Comparison of ENCODE assay signal across 12 cellular contexts in the genomic region with DNA sequence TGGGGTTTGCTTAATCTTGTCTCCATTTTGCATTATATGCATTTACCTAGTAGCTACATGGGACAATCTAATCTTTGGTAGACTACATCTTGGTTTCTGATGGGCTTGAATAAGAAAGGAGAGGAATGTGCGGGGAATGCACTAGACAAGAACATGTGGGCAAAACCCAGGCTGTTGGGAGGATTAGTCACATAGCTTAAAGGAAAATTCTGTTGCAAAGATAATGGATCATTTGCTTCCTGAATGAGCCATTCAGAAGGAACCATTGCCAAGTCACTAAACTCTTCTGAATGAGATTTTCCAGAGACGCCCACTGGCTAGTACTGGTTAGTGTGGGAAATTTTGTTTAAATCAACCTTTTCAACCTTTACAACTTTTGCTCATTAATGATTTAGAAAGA.
DNase-seq lines count a peak whose midpoint lies in the region; FAIRE-seq and TF ChIP-seq lines count a peak whose summit lies in the region.
"Had no signal": no experiment of that assay in that cellular context is flagged by ENCODE, and none has a peak within 500 bp of the region (broad histone marks: within the 10 kb centered on the region; RNA-seq: fewer than 3 reads in every experiment).

No MANE protein-coding gene starts in this region.

- H3K4me2 ChIP-seq in astrocyte (ENCODE audit: low read length), result peak overlapping the region; percentile 56

- H3K9me3 ChIP-seq in astrocyte (ENCODE audit: insufficient read depth, low read depth, low read length), result no peaks in the 10 kb centered on the region
- H3K9me3 ChIP-seq: Peyer's patch, upper lobe of right lung had no signal

- peak overlapping the region; percentile 67 for H3K27ac ChIP-seq in astrocyte (ENCODE audit: low read depth, low read length)
- H3K27ac ChIP-seq: upper lobe of right lung had no signal

- no peaks in the 10 kb centered on the region for H3K27me3 Mint-ChIP-seq in astrocyte (ENCODE audit: low read depth, unreplicated experiment)
- H3K27me3 Mint-ChIP-seq in T-helper 2 cell treated with Interferon-gamma antibody and Interleukin-4, amounts not matched to agents 5 μg/mL and 100 μg/mL, for 36 hours (ENCODE audit: low read depth), result peaks cover 18% of the 10 kb centered on the region
- peaks cover 2% of the 10 kb centered on the region for H3K27me3 Mint-ChIP-seq in glutamatergic neuron (ENCODE audit: unreplicated experiment)

- H3K27me3 ChIP-seq in astrocyte (ENCODE audit: insufficient read depth, low read length), result no peaks in the 10 kb centered on the region
- H3K27me3 ChIP-seq: Peyer's patch, upper lobe of right lung had no signal

- peak overlapping the region; percentile 6 for H3K4me3 ChIP-seq in astrocyte (ENCODE audit: insufficient read depth, low read depth, low read length)
- H3K4me3 ChIP-seq: upper lobe of right lung had no signal

- peak; percentile 52 for FAIRE-seq in astrocyte (lab: Jason Lieb, UNC)
- FAIRE-seq: A204.1 had no signal

- H3K27ac Mint-ChIP-seq in astrocyte (ENCODE audit: unreplicated experiment) (peak overlapping the region; percentile 16), glutamatergic neuron (ENCODE audit: unreplicated experiment) (no peak overlapping the region)
- no peak overlapping the region for H3K27ac Mint-ChIP-seq in T-helper 2 cell treated with Interferon-gamma antibody and Interleukin-4, amounts not matched to agents 5 μg/mL and 100 μg/mL, for 36 hours
- H3K27ac Mint-ChIP-seq: activated naive CD8-positive, alpha-beta T cell had no signal

- H3K36me3 Mint-ChIP-seq in astrocyte (ENCODE audit: low read depth, unreplicated experiment) (peaks cover 2% of the 10 kb centered on the region), glutamatergic neuron (ENCODE audit: unreplicated experiment) (no peaks in the 10 kb centered on the region)
- no peaks in the 10 kb centered on the region for H3K36me3 Mint-ChIP-seq in T-helper 2 cell treated with Interferon-gamma antibody and Interleukin-4, amounts not matched to agents 5 μg/mL and 100 μg/mL, for 36 hours (ENCODE audit: low read depth)
- H3K36me3 Mint-ChIP-seq: activated naive CD8-positive, alpha-beta T cell had no signal

- H3K4me1 Mint-ChIP-seq in astrocyte (ENCODE audit: low read depth, unreplicated experiment) (peaks cover 24% of the 10 kb centered on the region), glutamatergic neuron (ENCODE audit: low read depth, unreplicated experiment) (peaks cover 5% of the 10 kb centered on the region)
- H3K4me1 Mint-ChIP-seq in T-helper 2 cell treated with Interferon-gamma antibody and Interleukin-4, amounts not matched to agents 5 μg/mL and 100 μg/mL, for 36 hours (ENCODE audit: low read depth), result no peaks in the 10 kb centered on the region

- H2AFZ ChIP-seq in astrocyte (ENCODE audit: low read depth, low read length), result no peak overlapping the region

- no peaks in the 10 kb centered on the region for H3K36me3 ChIP-seq in astrocyte (ENCODE audit: insufficient read depth, low read length)
- H3K36me3 ChIP-seq: Peyer's patch, upper lobe of right lung had no signal

- H3K4me1 ChIP-seq in astrocyte (ENCODE audit: insufficient read depth, low read length), result peaks cover 33% of the 10 kb centered on the region
- H3K4me1 ChIP-seq: upper lobe of right lung had no signal

- DNase-seq in A172 (ENCODE audit: low spot score), result peak; percentile 85
- DNase-seq in HK-2 (ENCODE audit: unreplicated experiment), result peak; percentile 27
- DNase-seq in astrocyte (ENCODE audit: low read depth), result peak; percentile 97
- peak; percentile 95 for DNase-seq in iris pigment epithelial cell (ENCODE audit: low read depth)
- no peak for DNase-seq in GF-D8 (lab: John Stamatoyannopoulos, UW)
- no peak for DNase-seq in T-helper 2 cell treated with Interferon-gamma antibody and Interleukin-4, amounts not matched to agents 5 μg/mL and 100 μg/mL, for 36 hours (ENCODE audit: low spot score)
- DNase-seq in activated effector memory CD4-positive, alpha-beta T cell treated with Interleukin-2 at 50 U/mL for 16 hours, result no peak
- DNase-seq in glutamatergic neuron, result no peak
- DNase-seq: upper lobe of right lung had no signal

- H3K4me3 Mint-ChIP-seq in astrocyte (ENCODE audit: unreplicated experiment) (peak overlapping the region; percentile 4), glutamatergic neuron (ENCODE audit: unreplicated experiment) (no peak overlapping the region)
- H3K4me3 Mint-ChIP-seq in T-helper 2 cell treated with Interferon-gamma antibody and Interleukin-4, amounts not matched to agents 5 μg/mL and 100 μg/mL, for 36 hours, result no peak overlapping the region
- H3K4me3 Mint-ChIP-seq: activated naive CD8-positive, alpha-beta T cell had no signal

- H4K20me1 ChIP-seq in astrocyte (ENCODE audit: insufficient read depth, low read length), result no peaks in the 10 kb centered on the region

- H3K79me2 ChIP-seq in astrocyte (ENCODE audit: insufficient read depth, low read length), result peaks cover 5% of the 10 kb centered on the region

- peak overlapping the region; percentile 40 for H3K9ac ChIP-seq in astrocyte (ENCODE audit: low read length)

- H3K9me3 Mint-ChIP-seq in astrocyte (ENCODE audit: unreplicated experiment), result no peaks in the 10 kb centered on the region
- no peaks in the 10 kb centered on the region for H3K9me3 Mint-ChIP-seq in T-helper 2 cell treated with Interferon-gamma antibody and Interleukin-4, amounts not matched to agents 5 μg/mL and 100 μg/mL, for 36 hours
- peaks cover 2% of the 10 kb centered on the region for H3K9me3 Mint-ChIP-seq in glutamatergic neuron (ENCODE audit: unreplicated experiment)

- TF ChIP-seq CTCF in astrocyte (IDR thresholded peaks at IDR 0.05; ENCODE audit: insufficient read depth, low read depth, low read length) (peak; percentile 4), glutamatergic neuron (IDR thresholded peaks at IDR 0.05; ENCODE audit: partially characterized antibody, unreplicated experiment) (no peak)

Comparison
In these comparisons a context has a peak if more than half of its experiments do, and no peak if none do; other contexts are left out.
1. DNase-seq: peak in A172 (single experiment), HK-2 (single experiment), astrocyte (single experiment) and iris pigment epithelial cell (single experiment); none in GF-D8 (single experiment), T-helper 2 cell treated with Interferon-gamma antibody and Interleukin-4, amounts not matched to agents 5 μg/mL and 100 μg/mL, for 36 hours (single experiment), activated effector memory CD4-positive, alpha-beta T cell treated with Interleukin-2 at 50 U/mL for 16 hours (single experiment) and glutamatergic neuron (single experiment).